9 cellular contexts compared by ENCODE assay signal in genomic region chr11:17846852-17847453, GRCh38.
DNase-seq lines count a peak whose midpoint lies in the region; ATAC-seq and TF ChIP-seq lines count a peak whose summit lies in the region.
"Had no signal": no experiment of that assay in that cellular context is flagged by ENCODE, and none has a peak within 500 bp of the region (broad histone marks: within the 10 kb centered on the region; RNA-seq: fewer than 3 reads in every experiment).

No MANE protein-coding gene starts in this region.

- intact Hi-C loops in left ventricle myocardium inferior (cut with micrococcal nuclease), result no loop called here

- no peaks in the 10 kb centered on the region for H3K9me3 Mint-ChIP-seq in H9
- no peaks in the 10 kb centered on the region for H3K9me3 Mint-ChIP-seq in activated T-cell treated with anti-CD3 and anti-CD28 coated beads, Interleukin-2, amount 50 U/mL, for 72 hours
- H3K9me3 Mint-ChIP-seq: naive thymus-derived CD4-positive, alpha-beta T cell had no signal

- H2BK15ac ChIP-seq in H9 (ENCODE audit: low read depth, low read length), result no peak overlapping the region

- H4K91ac ChIP-seq in H9 (ENCODE audit: insufficient read length, low read depth, low read length), result no peak overlapping the region

- H4K20me1 ChIP-seq in H9 (ENCODE audit: control insufficient read depth, insufficient read depth, insufficient read length), result no peaks in the 10 kb centered on the region

- no peak overlapping the region for H3K4me3 ChIP-seq in left ventricle myocardium inferior

- H3K4me1 ChIP-seq in H9 (ENCODE audit: insufficient read depth, low read length) (no peaks in the 10 kb centered on the region), left ventricle myocardium inferior (peaks cover 24% of the 10 kb centered on the region)

- H3K4me3 Mint-ChIP-seq in H9, result no peak overlapping the region
- no peak overlapping the region for H3K4me3 Mint-ChIP-seq in activated T-cell treated with anti-CD3 and anti-CD28 coated beads, Interleukin-2, amount 50 U/mL, for 72 hours
- H3K4me3 Mint-ChIP-seq: naive thymus-derived CD4-positive, alpha-beta T cell had no signal

- no peak overlapping the region for H3T11ph ChIP-seq in H9 (ENCODE audit: low read length)

- no peak overlapping the region for H3K4me2 ChIP-seq in H9 (ENCODE audit: insufficient read depth, insufficient read length, low read length)

- H3K14ac ChIP-seq in H9 (ENCODE audit: insufficient read depth, low read length), result 0 out of 2 replicates have a peak overlapping the region, but pooled peaks have one; percentile 40

- no peak overlapping the region for H2BK20ac ChIP-seq in H9 (ENCODE audit: low read depth, low read length, poor library complexity, severe bottlenecking)

- no peaks in the 10 kb centered on the region; a peak in 1 of 7 replicates for H3K36me3 Mint-ChIP-seq in H9 (ENCODE audit: insufficient read depth in 1 of 3, low read depth in 3 of 3)
- no peaks in the 10 kb centered on the region for H3K36me3 Mint-ChIP-seq in activated T-cell treated with anti-CD3 and anti-CD28 coated beads, Interleukin-2, amount 50 U/mL, for 72 hours (ENCODE audit: insufficient read depth in 2 of 2)

- no peak overlapping the region for H3K4ac ChIP-seq in H9 (ENCODE audit: low read depth, low read length)

- TF ChIP-seq CTCF in H9 (conservative IDR thresholded peaks at IDR 0.05), result peak; percentile 22; the same call in 1 of the 3 replicates
- peak; percentile 49 for TF ChIP-seq CTCF in left ventricle myocardium inferior (IDR thresholded peaks at IDR 0.05; ENCODE audit: borderline replicate concordance)

- H3K79me2 ChIP-seq in H9 (ENCODE audit: insufficient read depth, low read length), result no peaks in the 10 kb centered on the region

- H3K23me2 ChIP-seq in H9 (ENCODE audit: insufficient read length, low read depth, low read length, poor library complexity, severe bottlenecking), result no peaks in the 10 kb centered on the region

- no peak overlapping the region for H2BK120ac ChIP-seq in H9 (ENCODE audit: low read depth, low read length, poor library complexity, severe bottlenecking)

- no peak overlapping the region for H2AFZ ChIP-seq in H9 (ENCODE audit: low read length)

- H3K27ac Mint-ChIP-seq in H9, result no peak overlapping the region; a peak in 1 of 7 replicates
- no peak overlapping the region for H3K27ac Mint-ChIP-seq in activated T-cell treated with anti-CD3 and anti-CD28 coated beads, Interleukin-2, amount 50 U/mL, for 72 hours

- no peak overlapping the region for H3K23ac ChIP-seq in H9 (ENCODE audit: insufficient read length, low read depth, low read length)

- H3K27ac ChIP-seq in H9 (ENCODE audit: insufficient read length, low read depth, low read length) (no peak overlapping the region), left ventricle myocardium inferior (replicated peaks) (no peak overlapping the region)

- H4K8ac ChIP-seq in H9 (replicated peaks; ENCODE audit: insufficient read length, low read depth, low read length), result no peak overlapping the region

- no peaks in the 10 kb centered on the region for H3K79me1 ChIP-seq in H9 (ENCODE audit: insufficient read depth, low read depth, low read length, poor library complexity, severe bottlenecking)

- ATAC-seq in GM19395 (IDR thresholded peaks at IDR 0.05; ENCODE audit: unreplicated experiment) (no peak), GM19023 (IDR thresholded peaks at IDR 0.05; ENCODE audit: unreplicated experiment) (no peak)
- ATAC-seq in activated T-cell treated with anti-CD3 and anti-CD28 coated beads, Interleukin-2, amount 50 U/mL, for 72 hours (replicated peaks in 1 of 2), result no peak
- ATAC-seq: naive thymus-derived CD4-positive, alpha-beta T cell had no signal

- H3K27me3 ChIP-seq in H9 (ENCODE audit: insufficient read depth, low read length), result no peaks in the 10 kb centered on the region
- no peaks in the 10 kb centered on the region for H3K27me3 ChIP-seq in left ventricle myocardium inferior (ENCODE audit: low read depth)

- no peaks in the 10 kb centered on the region for H3K9me3 ChIP-seq in H9 (ENCODE audit: control insufficient read depth, low read depth, low read length)
- no peaks in the 10 kb centered on the region for H3K9me3 ChIP-seq in left ventricle myocardium inferior (replicated peaks)

- H3K36me3 ChIP-seq in left ventricle myocardium inferior, result no peaks in the 10 kb centered on the region

- no peak overlapping the region for H2BK12ac ChIP-seq in H9 (ENCODE audit: insufficient read length, low read depth, low read length)

- WGBS in H9 (ENCODE audit: extremely low coverage, insufficient read length, low lambda C conversion rate), result no CpG with 5 or more reads among the region's 7 CpGs

- H3K27me3 Mint-ChIP-seq in H9 (ENCODE audit: low read depth), result no peaks in the 10 kb centered on the region
- H3K27me3 Mint-ChIP-seq in activated T-cell treated with anti-CD3 and anti-CD28 coated beads, Interleukin-2, amount 50 U/mL, for 72 hours (ENCODE audit: low read depth), result no peaks in the 10 kb centered on the region
- H3K27me3 Mint-ChIP-seq: naive thymus-derived CD4-positive, alpha-beta T cell had no signal

- no peak overlapping the region for H3K9ac ChIP-seq in H9 (ENCODE audit: extremely low read depth, insufficient read length, low read length)

- no peak overlapping the region for H3K56ac ChIP-seq in H9 (ENCODE audit: insufficient read length, low read depth, low read length)

- H3K4me1 Mint-ChIP-seq in H9, result peaks cover 0 to 8% of the 10 kb centered on the region in 2 experiments; a peak in 1 of 4 replicates
- no peaks in the 10 kb centered on the region for H3K4me1 Mint-ChIP-seq in activated T-cell treated with anti-CD3 and anti-CD28 coated beads, Interleukin-2, amount 50 U/mL, for 72 hours (ENCODE audit: low read depth)

- no peak overlapping the region for H3K18ac ChIP-seq in H9 (ENCODE audit: insufficient read length, low read depth, low read length)

- H2BK5ac ChIP-seq in H9 (ENCODE audit: insufficient read length, low read length), result no peak overlapping the region

- no peak overlapping the region for H2AK5ac ChIP-seq in H9 (ENCODE audit: insufficient read length, low read length)

- DNase-seq in A172 (ENCODE audit: low spot score) (peak; percentile 11), H9 (no peak), amniotic epithelial cell (ENCODE audit: low read depth) (peak; percentile 24), left ventricle myocardium inferior (no peak), NCI-H2029 treated with DMSO at 0.1 percent for 48 hours (lab: John Stamatoyannopoulos, UW) (no peak)
- DNase-seq in activated T-cell treated with anti-CD3 and anti-CD28 coated beads, Interleukin-2, amount 50 U/mL, for 72 hours, result no peak
- DNase-seq: naive thymus-derived CD4-positive, alpha-beta T cell had no signal

- no peak overlapping the region for H4K5ac ChIP-seq in H9 (ENCODE audit: insufficient read length, low read depth, low read length)

Comparison
In these comparisons a context has a peak if more than half of its experiments do, and no peak if none do; other contexts are left out.
1. DNase-seq: peak in A172 (single experiment) and amniotic epithelial cell (single experiment); none in H9 (single experiment), left ventricle myocardium inferior (single experiment), NCI-H2029 treated with DMSO at 0.1 percent for 48 hours (single experiment) and activated T-cell treated with anti-CD3 and anti-CD28 coated beads, Interleukin-2, amount 50 U/mL, for 72 hours (0 of 2).